Comparison of ENCODE assay signal across 23 cellular contexts in genomic region chr6:135883045-135883444, GRCh38. TPM values are rescaled to one million over a fixed set of nuclear protein-coding genes. Genes with fewer than 3 reads are reported as not detected.
DNase-seq lines count a peak whose midpoint lies in the region; ATAC-seq, FAIRE-seq and TF ChIP-seq lines count a peak whose summit lies in the region.
"Had no signal": no experiment of that assay in that cellular context is flagged by ENCODE, and none has a peak within 500 bp of the region (broad histone marks: within the 10 kb centered on the region; RNA-seq: fewer than 3 reads in every experiment).

No MANE protein-coding gene starts in this region.

- H3K4me3 ChIP-seq in CD8-positive, alpha-beta T cell (ENCODE audit: low read depth, low read length): no peak overlapping the region
- H3K4me3 ChIP-seq in WERI-Rb-1 (ENCODE audit: low read depth, low read length): no peak overlapping the region
- H3K4me3 ChIP-seq in naive thymus-derived CD4-positive, alpha-beta T cell (ENCODE audit: low read length): no peak overlapping the region
- H3K4me3 ChIP-seq: lower lobe of right lung, ovary, right lobe of liver, tibial artery had no signal

- no peak for ATAC-seq in CD8-positive, alpha-beta T cell
- ATAC-seq in naive thymus-derived CD4-positive, alpha-beta T cell: no peak
- ATAC-seq: lower lobe of right lung, right lobe of liver had no signal

- H3K9me3 ChIP-seq in CD8-positive, alpha-beta T cell (ENCODE audit: low read length): no peaks in the 10 kb centered on the region
- H3K9me3 ChIP-seq in WERI-Rb-1 (ENCODE audit: severe bottlenecking): no peaks in the 10 kb centered on the region
- H3K9me3 ChIP-seq in naive thymus-derived CD4-positive, alpha-beta T cell (ENCODE audit: control insufficient read depth in 2 of 3, low read length in 3 of 3): no peaks in the 10 kb centered on the region
- H3K9me3 ChIP-seq: lower lobe of right lung, ovary, right lobe of liver, tibial artery had no signal

- H3K36me3 Mint-ChIP-seq in CD8-positive, alpha-beta T cell: no peaks in the 10 kb centered on the region
- peaks cover 0 to 27% (median 0%) of the 10 kb centered on the region in 5 donors for H3K36me3 Mint-ChIP-seq in naive thymus-derived CD4-positive, alpha-beta T cell
- H3K36me3 Mint-ChIP-seq: activated naive CD8-positive, alpha-beta T cell treated with anti-CD3 and anti-CD28 coated beads, Interleukin-2, amount 10 ng/mL, durations not matched to agents 7 days and 5 days had no signal

- H3K27ac Mint-ChIP-seq in CD8-positive, alpha-beta T cell: peak overlapping the region; percentile 95
- H3K27ac Mint-ChIP-seq in naive thymus-derived CD4-positive, alpha-beta T cell: peak overlapping the region in 8 of 9 donors; percentile 94 to 99 (median 98)

- peaks cover 32% of the 10 kb centered on the region for H3K4me1 ChIP-seq in CD8-positive, alpha-beta T cell (ENCODE audit: insufficient read depth, low read length)
- peaks cover 16 to 37% of the 10 kb centered on the region in 2 donors for H3K4me1 ChIP-seq in naive thymus-derived CD4-positive, alpha-beta T cell (ENCODE audit: control insufficient read depth in 2 of 2, insufficient read depth in 2 of 2, low read length in 2 of 2)

- no peaks in the 10 kb centered on the region for H3K9me3 Mint-ChIP-seq in CD8-positive, alpha-beta T cell
- H3K9me3 Mint-ChIP-seq in naive thymus-derived CD4-positive, alpha-beta T cell: peaks cover 0 to 3% (median 0%) of the 10 kb centered on the region in 11 donors

- H3K4me3 Mint-ChIP-seq in CD8-positive, alpha-beta T cell: no peak overlapping the region
- H3K4me3 Mint-ChIP-seq in naive thymus-derived CD4-positive, alpha-beta T cell: peak overlapping the region in 7 of 10 donors; percentile 13 to 87 (median 71)

- POLR2A ChIA-PET in CD8-positive, alpha-beta T cell (lab: Charles Lee): interaction anchor here (0.8 to 1.2 kb wide), 4 partner anchors 9 to 207 kb away, joined by 3 to 5 read pairs (median 3); no protein-coding TSS in a partner anchor
- POLR2A ChIA-PET in naive thymus-derived CD4-positive, alpha-beta T cell (lab: Charles Lee): interaction anchor here (0.9 to 5.0 kb wide), 5 partner anchors 9 to 406 kb away, joined by 3 to 27 read pairs (median 6); partner anchors contain the start of gene BCLAF1

- H3K36me3 ChIP-seq in CD8-positive, alpha-beta T cell (ENCODE audit: insufficient read depth, low read length): no peaks in the 10 kb centered on the region
- no peaks in the 10 kb centered on the region for H3K36me3 ChIP-seq in WERI-Rb-1
- H3K36me3 ChIP-seq in naive thymus-derived CD4-positive, alpha-beta T cell (ENCODE audit: control insufficient read depth in 2 of 3, insufficient read depth in 3 of 3, low read length in 3 of 3): no peaks in the 10 kb centered on the region
- H3K36me3 ChIP-seq: brain microvascular endothelial cell, lower lobe of right lung, ovary, right lobe of liver, tibial artery had no signal

- peaks cover 42% of the 10 kb centered on the region for H3K4me1 Mint-ChIP-seq in CD8-positive, alpha-beta T cell (ENCODE audit: low read depth)
- peaks cover 26 to 86% (median 68%) of the 10 kb centered on the region in 7 donors for H3K4me1 Mint-ChIP-seq in naive thymus-derived CD4-positive, alpha-beta T cell

- DNase-seq in CD8-positive, alpha-beta T cell: no peak
- peak; percentile 24 for DNase-seq in HT1080 (ENCODE audit: low read depth)
- DNase-seq in WERI-Rb-1: peak; percentile 22
- no peak for DNase-seq in naive thymus-derived CD4-positive, alpha-beta T cell
- no peak for DNase-seq in stimulated activated CD4-positive, alpha-beta T cell treated with anti-CD3 and anti-CD28 coated beads, Interleukin-4, amount 100 ng/mL, for 1 hour
- no peak for DNase-seq in GM19239 (ENCODE audit: insufficient read length, low spot score)
- DNase-seq in GM03348 (ENCODE audit: low spot score): no peak
- DNase-seq: activated naive CD8-positive, alpha-beta T cell treated with anti-CD3 and anti-CD28 coated beads, Interleukin-2, amount 10 ng/mL, durations not matched to agents 7 days and 5 days; activated T-cell treated with anti-CD3 and anti-CD28 coated beads, Interleukin-2, amount 50 U/mL, for 48 hours; brain microvascular endothelial cell; Calu3; cortex of kidney; lower lobe of right lung; NCI-H187 treated with DMSO at 0.1 percent for 48 hours; ovary; right lobe of liver; SHP77 treated with DMSO at 0.1 percent for 48 hours; stimulated activated naive CD4-positive, alpha-beta T cell; T-helper 2 cell; tibial artery had no signal

- CTCF ChIA-PET in CD8-positive, alpha-beta T cell (lab: Charles Lee): no interaction called here
- CTCF ChIA-PET in naive thymus-derived CD4-positive, alpha-beta T cell (lab: Charles Lee): interaction anchor here (1.2 to 2.4 kb wide), 2 partner anchors 25 to 26 kb away, joined by 3 to 11 read pairs; no protein-coding TSS in a partner anchor

- no peak for TF ChIP-seq CTCF in CD8-positive, alpha-beta T cell (IDR thresholded peaks at IDR 0.05)
- TF ChIP-seq CTCF in WERI-Rb-1 (IDR thresholded peaks at IDR 0.05; ENCODE audit: low read depth, low read length): no peak

- H3K27me3 ChIP-seq in CD8-positive, alpha-beta T cell (ENCODE audit: insufficient read depth, low read length): no peaks in the 10 kb centered on the region
- H3K27me3 ChIP-seq in WERI-Rb-1 (ENCODE audit: insufficient read depth, low read depth, severe bottlenecking): no peaks in the 10 kb centered on the region
- no peaks in the 10 kb centered on the region for H3K27me3 ChIP-seq in naive thymus-derived CD4-positive, alpha-beta T cell (ENCODE audit: control insufficient read depth in 2 of 2, insufficient read depth in 2 of 2, low read length in 2 of 2)
- H3K27me3 ChIP-seq: brain microvascular endothelial cell, ovary, right lobe of liver, tibial artery had no signal

- intact Hi-C loops in CD8-positive, alpha-beta T cell (cut with DNase I, micrococcal nuclease): no loop called here
- intact Hi-C loops in naive thymus-derived CD4-positive, alpha-beta T cell (cut with micrococcal nuclease): loop anchor here in 1 of 2 donors (5.0 to 10.0 kb wide), 4 partner anchors 48 to 1931 kb away; partner anchors contain the start of genes AHI1 and TBPL1

- no peaks in the 10 kb centered on the region for H3K27me3 Mint-ChIP-seq in CD8-positive, alpha-beta T cell (ENCODE audit: low read depth)
- H3K27me3 Mint-ChIP-seq in naive thymus-derived CD4-positive, alpha-beta T cell: no peaks in the 10 kb centered on the region
- H3K27me3 Mint-ChIP-seq: activated naive CD8-positive, alpha-beta T cell treated with anti-CD3 and anti-CD28 coated beads, Interleukin-2, amount 10 ng/mL, durations not matched to agents 7 days and 5 days had no signal

- FAIRE-seq in GM19239 (lab: Jason Lieb, UNC): no peak
- FAIRE-seq: G401.6, H1, islet of Langerhans had no signal

- no peak overlapping the region for H3K27ac ChIP-seq in CD8-positive, alpha-beta T cell (ENCODE audit: low read depth, low read length)
- no peak overlapping the region for H3K27ac ChIP-seq in WERI-Rb-1
- peak overlapping the region; percentile 90 for H3K27ac ChIP-seq in naive thymus-derived CD4-positive, alpha-beta T cell (ENCODE audit: low read depth, low read length)
- H3K27ac ChIP-seq: brain microvascular endothelial cell, lower lobe of right lung, ovary, right lobe of liver, tibial artery had no signal

RNA-seq across cellular contexts. Expression of gene PDE7B, which starts 31.5 kb away (rescaled TPM):
- total RNA-seq in CD8-positive, alpha-beta T cell: under 1 TPM; 0.11 to 0.22 TPM
- total RNA-seq in HT1080 (2014; rRNA removed; shearing (Covaris generic)): 0.47 and 1.3 TPM in 2 replicates
- polyA plus RNA-seq in HT1080 (2015; cell fraction: cytosol; rRNA removed): 2.2 and 2.5 TPM in 2 replicates
- 2.7 and 2.9 TPM in 2 replicates for polyA plus RNA-seq in HT1080 (2015; cell fraction: nucleus; rRNA removed)
- total RNA-seq in naive thymus-derived CD4-positive, alpha-beta T cell: 10 to 100 TPM in 1 of 5 experiments, 1 to 10 TPM in 2, under 1 TPM in 2; 0.37 to 18.7 (median 1.7) TPM
- polyA plus RNA-seq in naive thymus-derived CD4-positive, alpha-beta T cell: under 1 TPM; 0.75 to 0.83 TPM
- total RNA-seq: H1 had no signal
- polyA plus RNA-seq: H1 had no signal

Comparison
In these comparisons a context has a peak if more than half of its experiments do, and no peak if none do; other contexts are left out.
1. DNase-seq: peak in HT1080 (single experiment) and WERI-Rb-1 (single experiment); none in CD8-positive, alpha-beta T cell (0 of 7), naive thymus-derived CD4-positive, alpha-beta T cell (0 of 9), stimulated activated CD4-positive, alpha-beta T cell treated with anti-CD3 and anti-CD28 coated beads, Interleukin-4, amount 100 ng/mL, for 1 hour (single experiment), GM19239 (single experiment) and GM03348 (single experiment).